In genomic region chr3:124401841-124402240, GRCh38 we compare ENCODE assay signal across 18 cellular contexts.
A peak's percentile ranks its signal among the peaks of the same experiment; 100 is the strongest.
DNase-seq lines count a peak whose midpoint lies in the region; ATAC-seq and TF ChIP-seq lines count a peak whose summit lies in the region.
"Had no signal": no experiment of that assay in that cellular context is flagged by ENCODE, and none has a peak within 500 bp of the region (broad histone marks: within the 10 kb centered on the region; RNA-seq: fewer than 3 reads in every experiment).

No MANE protein-coding gene starts in this region.

- no peak overlapping the region for H3K4me3 ChIP-seq in trophoblast cell (ENCODE audit: low read depth, low read length)
- H3K4me3 ChIP-seq: BLaER1, esophagus squamous epithelium had no signal

- H3K4ac ChIP-seq in trophoblast cell (ENCODE audit: low read depth, low read length) = no peak overlapping the region

- H4K12ac ChIP-seq in trophoblast cell (ENCODE audit: low read depth, low read length) = no peak overlapping the region

- no peak overlapping the region for H2AFZ ChIP-seq in trophoblast cell (ENCODE audit: insufficient read depth, low read length, poor library complexity)

- no peak for TF ChIP-seq CTCF in WTC11 (IDR thresholded peaks at IDR 0.05)

- ATAC-seq in WTC11 = no peak
- no peak for ATAC-seq in GM18873 (IDR thresholded peaks at IDR 0.05; ENCODE audit: low FRiP score, unreplicated experiment)
- ATAC-seq in GM18498 (IDR thresholded peaks at IDR 0.05; ENCODE audit: unreplicated experiment) = no peak
- ATAC-seq: natural killer cell treated with Interleukin-12 subunit alpha and Interleukin-12 subunit beta and Interleukin-15 and Interleukin-18, amount 100 ng/mL, for 72 hours; right cardiac atrium had no signal

- peaks cover 3 to 4% of the 10 kb centered on the region in 2 experiments for H3K36me3 ChIP-seq in trophoblast cell (ENCODE audit: control insufficient read depth in 1 of 2, insufficient read depth in 2 of 2, low read length in 2 of 2)
- H3K36me3 ChIP-seq: esophagus squamous epithelium had no signal

- H3K14ac ChIP-seq in trophoblast cell (ENCODE audit: low read length) = no peak overlapping the region

- peak overlapping the region; percentile 25 for H3K4me2 ChIP-seq in trophoblast cell (ENCODE audit: low read length)
- H3K4me2 ChIP-seq: BLaER1 had no signal

- no peaks in the 10 kb centered on the region for H3K4me1 Mint-ChIP-seq in WTC11

- whole genome bisulfite sequencing in trophoblast cell (ENCODE audit: extremely low coverage, insufficient coverage, insufficient read length) = no CpG with 5 or more reads among the region's 2 CpGs

- POLR2A ChIA-PET in WTC11 (lab: Charles Lee) = no interaction called here

- no peaks in the 10 kb centered on the region for H3K9me3 ChIP-seq in trophoblast cell (ENCODE audit: insufficient read depth, low read depth, low read length)
- H3K9me3 ChIP-seq: BLaER1, esophagus squamous epithelium had no signal

- no peak overlapping the region for H3K23ac ChIP-seq in trophoblast cell (ENCODE audit: low read length)

- no peak overlapping the region for H3K9ac ChIP-seq in trophoblast cell (ENCODE audit: low read length)
- H3K9ac ChIP-seq: BLaER1 had no signal

- DNase-seq in HK-2 (ENCODE audit: unreplicated experiment) = peak; percentile 62
- no peak for DNase-seq in WTC11 (ENCODE audit: low spot score)
- DNase-seq in hepatic stellate cell (ENCODE audit: low spot score) = peak; percentile 6
- DNase-seq in trophoblast cell = peak; percentile 29 to 64
- DNase-seq in activated T-cell treated with anti-CD3 and anti-CD28 coated beads, Interleukin-2, amount 50 U/mL, for 1 hour = no peak
- no peak for DNase-seq in retina
- DNase-seq: activated CD4-positive, alpha-beta T cell treated with anti-CD3 and anti-CD28 coated beads, Interleukin-2, amount 50 U/mL, for 48 hours; aorta; esophagus squamous epithelium; NCI-H1436 treated with DMSO at 0.1 percent for 48 hours; NCI-H510A; right cardiac atrium; stimulated activated CD4-positive, alpha-beta T cell treated with anti-CD3 and anti-CD28 coated beads, Interleukin-1b, Interleukin-23, amount 100 ng/mL, for 48 hours had no signal

- H4K8ac ChIP-seq in trophoblast cell (ENCODE audit: low read depth, low read length) = no peak overlapping the region

- no peaks in the 10 kb centered on the region for H3K27me3 ChIP-seq in trophoblast cell (ENCODE audit: insufficient read depth, low read length)
- H3K27me3 ChIP-seq: BLaER1, esophagus squamous epithelium had no signal

- H2BK5ac ChIP-seq in trophoblast cell (ENCODE audit: low read depth, low read length, poor library complexity) = no peak overlapping the region

- no peak overlapping the region for H2BK12ac ChIP-seq in trophoblast cell (ENCODE audit: low read length)

- H3K79me2 ChIP-seq in trophoblast cell (ENCODE audit: control insufficient read depth, insufficient read depth, low read length, poor library complexity) = no peaks in the 10 kb centered on the region

- no peak overlapping the region for H2AK5ac ChIP-seq in trophoblast cell (ENCODE audit: low read length)

- no peaks in the 10 kb centered on the region for H3K36me3 Mint-ChIP-seq in WTC11
- H3K36me3 Mint-ChIP-seq: natural killer cell treated with Interleukin-12 subunit alpha and Interleukin-12 subunit beta and Interleukin-15 and Interleukin-18, amount 100 ng/mL, for 72 hours had no signal

- no peak overlapping the region for H2BK120ac ChIP-seq in trophoblast cell (ENCODE audit: insufficient read depth, low read length, poor library complexity)

- no peak overlapping the region for H4K91ac ChIP-seq in trophoblast cell (ENCODE audit: low read depth, low read length)

- peaks cover 0 to 3% of the 10 kb centered on the region in 2 experiments for H3K4me1 ChIP-seq in trophoblast cell (ENCODE audit: control insufficient read depth in 1 of 2, insufficient read depth in 2 of 2, low read length in 2 of 2)
- H3K4me1 ChIP-seq: BLaER1, esophagus squamous epithelium had no signal

- H3K79me1 ChIP-seq in trophoblast cell (ENCODE audit: low read length) = no peaks in the 10 kb centered on the region

- no peaks in the 10 kb centered on the region for H3K27me3 Mint-ChIP-seq in WTC11 (ENCODE audit: low read depth)

- H3K27ac ChIP-seq in trophoblast cell (ENCODE audit: low read depth, low read length) = peak overlapping the region; percentile 31
- H3K27ac ChIP-seq: BLaER1, esophagus squamous epithelium had no signal

- H3K4me3 Mint-ChIP-seq in WTC11 = no peak overlapping the region
- H3K4me3 Mint-ChIP-seq: dendritic cell treated with granulocyte-macrophage colony-stimulating factor and Interleukin-4, amounts not matched to agents 40 ng/mL and 50 ng/mL, for 4 days; natural killer cell treated with Interleukin-12 subunit alpha and Interleukin-12 subunit beta and Interleukin-15 and Interleukin-18, amount 100 ng/mL, for 72 hours had no signal

- H3K18ac ChIP-seq in trophoblast cell (ENCODE audit: low read length) = no peak overlapping the region

- peak overlapping the region; percentile 28; the same call in 1 of the 2 replicates for H3K27ac Mint-ChIP-seq in WTC11
- H3K27ac Mint-ChIP-seq: dendritic cell treated with granulocyte-macrophage colony-stimulating factor and Interleukin-4, amounts not matched to agents 40 ng/mL and 50 ng/mL, for 4 days; natural killer cell treated with Interleukin-12 subunit alpha and Interleukin-12 subunit beta and Interleukin-15 and Interleukin-18, amount 100 ng/mL, for 72 hours had no signal

- CTCF ChIA-PET in WTC11 (lab: Charles Lee) = no interaction called here

- H3K9me3 Mint-ChIP-seq in WTC11 = no peaks in the 10 kb centered on the region
- H3K9me3 Mint-ChIP-seq: dendritic cell treated with granulocyte-macrophage colony-stimulating factor and Interleukin-4, amounts not matched to agents 40 ng/mL and 50 ng/mL, for 4 days; natural killer cell treated with Interleukin-12 subunit alpha and Interleukin-12 subunit beta and Interleukin-15 and Interleukin-18, amount 100 ng/mL, for 72 hours had no signal

TF ChIP-seq in WTC11, 78 proteins besides CTCF, POLR2A, EP300 and RAD21 (continues in another document):
- TF ChIP-seq HMGXB4 (CRISPR knock-in tag; IDR thresholded peaks at IDR 0.05) = no peak
- TF ChIP-seq EMX1 (CRISPR knock-in tag; IDR thresholded peaks at IDR 0.05) = no peak
- TF ChIP-seq PREB (CRISPR knock-in tag; IDR thresholded peaks at IDR 0.05; ENCODE audit: borderline replicate concordance) = no peak
- no peak for TF ChIP-seq ZNF138 (CRISPR knock-in tag; conservative IDR thresholded peaks at IDR 0.05)
- TF ChIP-seq CDX4 (CRISPR knock-in tag; IDR thresholded peaks at IDR 0.05; ENCODE audit: borderline replicate concordance) = no peak
- TF ChIP-seq ZSCAN18 (CRISPR knock-in tag; IDR thresholded peaks at IDR 0.05) = no peak
- no peak for TF ChIP-seq ZBTB43 (CRISPR knock-in tag; IDR thresholded peaks at IDR 0.05)

Comparison
In these comparisons a context has a peak if more than half of its experiments do, and no peak if none do; other contexts are left out.
1. DNase-seq: peak in HK-2 (single experiment), hepatic stellate cell (single experiment) and trophoblast cell (2 of 2); none in WTC11 (single experiment), activated T-cell treated with anti-CD3 and anti-CD28 coated beads, Interleukin-2, amount 50 U/mL, for 1 hour (single experiment) and retina (single experiment).